ENCODE assay signal across 8 cellular contexts in the genomic region with DNA sequence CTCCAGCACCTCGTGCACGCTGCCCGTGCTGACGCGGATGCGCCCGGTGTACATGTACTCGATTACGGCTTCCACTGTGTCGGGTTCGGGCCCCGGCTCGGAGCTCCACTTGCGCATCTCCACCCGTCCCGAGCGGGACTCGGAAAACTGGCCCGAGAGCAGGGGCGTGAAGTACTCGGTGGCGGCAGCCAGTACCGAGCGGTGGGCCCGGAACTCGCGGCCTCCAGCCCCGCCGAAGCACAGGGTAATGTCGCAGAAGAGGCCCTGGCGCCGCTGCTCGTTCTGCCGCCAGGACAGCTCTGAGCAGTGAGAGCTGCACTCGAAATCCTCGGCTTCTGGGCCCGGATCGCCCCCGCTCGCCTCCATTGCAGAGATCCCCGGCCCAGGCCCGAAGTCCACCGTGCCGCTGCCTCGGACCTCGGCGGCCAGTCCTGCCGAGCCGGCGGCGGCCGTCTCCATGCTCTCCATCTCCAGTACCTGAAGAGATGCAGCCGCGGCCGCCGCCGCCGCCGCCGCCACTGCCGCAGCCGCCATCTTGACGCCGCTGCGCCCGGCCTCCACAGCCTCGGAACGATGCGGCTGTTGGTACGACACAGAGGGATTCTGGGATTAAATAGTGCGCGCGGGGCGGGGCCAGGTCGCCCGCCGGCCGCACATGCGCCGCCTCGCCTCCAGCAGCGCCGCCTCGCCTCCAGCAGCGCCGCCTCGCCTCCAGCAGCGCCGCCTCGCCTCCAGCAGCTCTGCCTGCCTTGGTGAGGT. TPM values are rescaled to one million over a fixed set of nuclear protein-coding genes. Genes with fewer than 3 reads are reported as not detected.
DNase-seq lines count a peak whose midpoint lies in the region; ATAC-seq and TF ChIP-seq lines count a peak whose summit lies in the region.

A gene with protein sequence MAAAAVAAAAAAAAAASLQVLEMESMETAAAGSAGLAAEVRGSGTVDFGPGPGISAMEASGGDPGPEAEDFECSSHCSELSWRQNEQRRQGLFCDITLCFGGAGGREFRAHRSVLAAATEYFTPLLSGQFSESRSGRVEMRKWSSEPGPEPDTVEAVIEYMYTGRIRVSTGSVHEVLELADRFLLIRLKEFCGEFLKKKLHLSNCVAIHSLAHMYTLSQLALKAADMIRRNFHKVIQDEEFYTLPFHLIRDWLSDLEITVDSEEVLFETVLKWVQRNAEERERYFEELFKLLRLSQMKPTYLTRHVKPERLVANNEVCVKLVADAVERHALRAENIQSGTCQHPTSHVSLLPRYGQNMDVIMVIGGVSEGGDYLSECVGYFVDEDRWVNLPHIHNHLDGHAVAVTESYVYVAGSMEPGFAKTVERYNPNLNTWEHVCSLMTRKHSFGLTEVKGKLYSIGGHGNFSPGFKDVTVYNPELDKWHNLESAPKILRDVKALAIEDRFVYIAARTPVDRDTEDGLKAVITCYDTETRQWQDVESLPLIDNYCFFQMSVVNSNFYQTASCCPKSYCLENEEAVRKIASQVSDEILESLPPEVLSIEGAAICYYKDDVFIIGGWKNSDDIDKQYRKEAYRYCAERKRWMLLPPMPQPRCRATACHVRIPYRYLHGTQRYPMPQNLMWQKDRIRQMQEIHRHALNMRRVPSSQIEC (minus strand): TSS at position 587 of the 759 bp plus-strand sequence. CDS start 53 bp downstream, at position 534.

- H3K27me3 Mint-ChIP-seq in WTC11 (ENCODE audit: low read depth), result no peaks in the 10 kb centered on the region

- peak within 1 kb of the TSS; percentile 84 for H3K27ac ChIP-seq in caudate nucleus (ENCODE audit: low read depth, low read length)

- TF ChIP-seq CTCF in AG04449 (IDR thresholded peaks at IDR 0.05; ENCODE audit: insufficient read depth, low read length, missing control alignments) (no peak), WTC11 (IDR thresholded peaks at IDR 0.05) (no peak)

- H3K4me3 Mint-ChIP-seq in WTC11, result no peak within 1 kb of the TSS; the same call in 1 of the 2 replicates

- H3K4me3 ChIP-seq in AG04449 (ENCODE audit: low read depth, low read length), result peak within 1 kb of the TSS; percentile 93

- DNase-seq in AG04449 (ENCODE audit: low read depth, low spot score), result peak; percentile 17
- peak; percentile 94 for DNase-seq in NCI-H2227 (lab: John Stamatoyannopoulos, UW; ENCODE audit: unreplicated experiment)
- DNase-seq in WTC11 (ENCODE audit: low spot score), result peak; percentile 91
- DNase-seq in caudate nucleus (lab: John Stamatoyannopoulos, UW), result peak in 60 of 61 donors; percentile 25 to 93 (median 82)
- DNase-seq in iris pigment epithelial cell (ENCODE audit: low read depth), result peak; percentile 91
- DNase-seq in stimulated activated CD4-positive, alpha-beta T cell treated with anti-CD3 and anti-CD28 coated beads, Interleukin-12 subunit alpha, Interleukin-12 subunit beta, amount 100 ng/mL, for 4 hours, result peak; percentile 85

- H3K9me3 Mint-ChIP-seq in WTC11, result no peaks in the 10 kb centered on the region

- peaks cover 33% of the 10 kb centered on the region for H3K36me3 Mint-ChIP-seq in WTC11

- peak; percentile 80 for ATAC-seq in GM18873 (IDR thresholded peaks at IDR 0.05; ENCODE audit: low FRiP score, unreplicated experiment)
- ATAC-seq in HG03135 (IDR thresholded peaks at IDR 0.05; ENCODE audit: unreplicated experiment), result peak; percentile 80
- ATAC-seq in WTC11, result peak; percentile 88

- CTCF ChIA-PET in AG04449 (lab: Yijun Ruan, JAX), result interaction anchor here (0.9 to 2.6 kb wide), 10 partner anchors 9 to 140 kb away, joined by 3 to 11 read pairs (median 4); a partner anchor contains a TSS
- CTCF ChIA-PET in WTC11 (lab: Charles Lee), result interaction anchor here (0.7 to 3.8 kb wide), 13 partner anchors 30 to 169 kb away, joined by 3 to 20 read pairs (median 4); a partner anchor contains a TSS

- H3K27ac Mint-ChIP-seq in WTC11, result peak within 1 kb of the TSS; percentile 97

- H3K4me1 Mint-ChIP-seq in WTC11, result peaks cover 23% of the 10 kb centered on the region

- POLR2A ChIA-PET in AG04449 (lab: Yijun Ruan, JAX) (interaction anchor here (0.6 to 1.9 kb wide), 12 partner anchors 9 to 175 kb away, joined by 3 to 9 read pairs (median 4); a partner anchor contains a TSS), WTC11 (lab: Charles Lee) (interaction anchor here (0.5 to 3.3 kb wide), 12 partner anchors 9 to 176 kb away, joined by 3 to 20 read pairs (median 4); a partner anchor contains a TSS)

TF ChIP-seq in WTC11, 78 proteins besides CTCF, POLR2A, EP300 and RAD21 (continues in another document):
- TF ChIP-seq MXD4 (CRISPR knock-in tag; IDR thresholded peaks at IDR 0.05; ENCODE audit: borderline replicate concordance) (no peak), ESRRA (CRISPR knock-in tag; IDR thresholded peaks at IDR 0.05; ENCODE audit: borderline replicate concordance) (no peak; the same call in 1 of the 2 replicates), ZNF423 (CRISPR knock-in tag; IDR thresholded peaks at IDR 0.05) (no peak), NR2C2 (CRISPR knock-in tag; IDR thresholded peaks at IDR 0.05) (no peak), FOXK1 (CRISPR knock-in tag; IDR thresholded peaks at IDR 0.05) (peak; percentile 64; the same call in 1 of the 2 replicates), ZNF219 (CRISPR knock-in tag; IDR thresholded peaks at IDR 0.05; ENCODE audit: borderline replicate concordance) (peak; percentile 53; the same call in 1 of the 2 replicates), ELF4 (CRISPR knock-in tag; IDR thresholded peaks at IDR 0.05; ENCODE audit: low read depth) (no peak), TEAD1 (CRISPR knock-in tag; IDR thresholded peaks at IDR 0.05) (peak; percentile 13; the same call in 1 of the 2 replicates), TP53 (CRISPR knock-in tag; IDR thresholded peaks at IDR 0.05) (no peak), TCF7 (CRISPR knock-in tag; IDR thresholded peaks at IDR 0.05; ENCODE audit: low read depth) (no peak), ZNF671 (CRISPR knock-in tag; IDR thresholded peaks at IDR 0.05) (no peak), NFATC4 (CRISPR knock-in tag; IDR thresholded peaks at IDR 0.05) (no peak)
- TF ChIP-seq, protein P1, sequence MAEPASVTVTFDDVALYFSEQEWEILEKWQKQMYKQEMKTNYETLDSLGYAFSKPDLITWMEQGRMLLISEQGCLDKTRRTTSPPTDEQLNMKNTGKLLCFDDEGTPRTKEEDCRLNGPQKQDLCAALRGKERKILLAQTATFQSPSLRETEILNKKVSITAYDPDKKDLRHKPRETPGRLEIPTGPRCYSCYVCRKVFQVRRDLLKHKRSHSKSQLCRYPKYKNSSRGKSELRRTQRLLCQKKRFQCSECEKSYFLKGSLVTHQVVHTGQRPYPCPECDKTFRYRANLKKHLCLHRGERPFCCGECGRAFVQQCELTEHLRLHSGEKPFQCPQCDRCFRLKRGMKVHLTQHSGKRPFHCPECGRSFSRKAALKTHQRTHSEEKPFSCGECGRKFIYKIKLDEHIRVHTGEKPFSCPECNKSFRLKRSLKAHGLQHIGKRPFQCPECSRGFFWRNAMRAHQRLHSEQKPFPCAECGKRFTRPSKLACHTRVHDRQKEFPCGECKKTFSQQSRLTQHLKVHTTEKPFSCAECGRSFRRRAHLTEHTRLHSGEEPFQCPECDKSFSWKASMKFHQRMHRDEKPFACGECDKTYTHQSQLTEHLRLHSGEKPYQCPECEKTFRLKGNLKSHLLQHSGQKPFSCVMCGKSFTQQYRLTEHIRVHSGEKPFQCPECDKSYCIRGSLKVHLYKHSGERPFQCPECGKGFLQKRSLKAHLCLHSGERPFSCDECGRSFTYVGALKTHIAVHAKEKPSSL (CRISPR knock-in tag; conservative IDR thresholded peaks at IDR 0.05), result no peak
- TF ChIP-seq, protein P2, sequence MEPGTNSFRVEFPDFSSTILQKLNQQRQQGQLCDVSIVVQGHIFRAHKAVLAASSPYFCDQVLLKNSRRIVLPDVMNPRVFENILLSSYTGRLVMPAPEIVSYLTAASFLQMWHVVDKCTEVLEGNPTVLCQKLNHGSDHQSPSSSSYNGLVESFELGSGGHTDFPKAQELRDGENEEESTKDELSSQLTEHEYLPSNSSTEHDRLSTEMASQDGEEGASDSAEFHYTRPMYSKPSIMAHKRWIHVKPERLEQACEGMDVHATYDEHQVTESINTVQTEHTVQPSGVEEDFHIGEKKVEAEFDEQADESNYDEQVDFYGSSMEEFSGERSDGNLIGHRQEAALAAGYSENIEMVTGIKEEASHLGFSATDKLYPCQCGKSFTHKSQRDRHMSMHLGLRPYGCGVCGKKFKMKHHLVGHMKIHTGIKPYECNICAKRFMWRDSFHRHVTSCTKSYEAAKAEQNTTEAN (CRISPR knock-in tag; IDR thresholded peaks at IDR 0.05), result peak; percentile 78
- TF ChIP-seq, protein P3, sequence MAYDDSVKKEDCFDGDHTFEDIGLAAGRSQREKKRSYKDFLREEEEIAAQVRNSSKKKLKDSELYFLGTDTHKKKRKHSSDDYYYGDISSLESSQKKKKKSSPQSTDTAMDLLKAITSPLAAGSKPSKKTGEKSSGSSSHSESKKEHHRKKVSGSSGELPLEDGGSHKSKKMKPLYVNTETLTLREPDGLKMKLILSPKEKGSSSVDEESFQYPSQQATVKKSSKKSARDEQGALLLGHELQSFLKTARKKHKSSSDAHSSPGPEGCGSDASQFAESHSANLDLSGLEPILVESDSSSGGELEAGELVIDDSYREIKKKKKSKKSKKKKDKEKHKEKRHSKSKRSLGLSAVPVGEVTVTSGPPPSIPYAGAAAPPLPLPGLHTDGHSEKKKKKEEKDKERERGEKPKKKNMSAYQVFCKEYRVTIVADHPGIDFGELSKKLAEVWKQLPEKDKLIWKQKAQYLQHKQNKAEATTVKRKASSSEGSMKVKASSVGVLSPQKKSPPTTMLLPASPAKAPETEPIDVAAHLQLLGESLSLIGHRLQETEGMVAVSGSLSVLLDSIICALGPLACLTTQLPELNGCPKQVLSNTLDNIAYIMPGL (CRISPR knock-in tag; IDR thresholded peaks at IDR 0.05), result peak; percentile 80; the same call in 1 of the 2 replicates
- TF ChIP-seq, protein P4, sequence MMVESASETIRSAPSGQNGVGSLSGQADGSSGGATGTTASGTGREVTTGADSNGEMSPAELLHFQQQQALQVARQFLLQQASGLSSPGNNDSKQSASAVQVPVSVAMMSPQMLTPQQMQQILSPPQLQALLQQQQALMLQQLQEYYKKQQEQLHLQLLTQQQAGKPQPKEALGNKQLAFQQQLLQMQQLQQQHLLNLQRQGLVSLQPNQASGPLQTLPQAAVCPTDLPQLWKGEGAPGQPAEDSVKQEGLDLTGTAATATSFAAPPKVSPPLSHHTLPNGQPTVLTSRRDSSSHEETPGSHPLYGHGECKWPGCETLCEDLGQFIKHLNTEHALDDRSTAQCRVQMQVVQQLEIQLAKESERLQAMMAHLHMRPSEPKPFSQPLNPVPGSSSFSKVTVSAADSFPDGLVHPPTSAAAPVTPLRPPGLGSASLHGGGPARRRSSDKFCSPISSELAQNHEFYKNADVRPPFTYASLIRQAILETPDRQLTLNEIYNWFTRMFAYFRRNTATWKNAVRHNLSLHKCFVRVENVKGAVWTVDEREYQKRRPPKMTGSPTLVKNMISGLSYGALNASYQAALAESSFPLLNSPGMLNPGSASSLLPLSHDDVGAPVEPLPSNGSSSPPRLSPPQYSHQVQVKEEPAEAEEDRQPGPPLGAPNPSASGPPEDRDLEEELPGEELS (CRISPR knock-in tag; IDR thresholded peaks at IDR 0.05), result no peak

RNA-seq across cellular contexts. Expression of the gene that starts here (rescaled TPM):
- 13.4 to 15.0 TPM (median 14.7 TPM) in 3 replicates for total RNA-seq in WTC11 (2021)

Comparison
In these comparisons a context has a peak if more than half of its experiments do, and no peak if none do; other contexts are left out.
1. Peak in every context shown above with its lines: DNase-seq, ATAC-seq, H3K4me3 ChIP-seq and H3K27ac ChIP-seq.
2. DNase-seq: peak in every context shown above with its lines; median percentile 94 in NCI-H2227; 91 in WTC11; 91 in iris pigment epithelial cell; 85 in stimulated activated CD4-positive, alpha-beta T cell treated with anti-CD3 and anti-CD28 coated beads, Interleukin-12 subunit alpha, Interleukin-12 subunit beta, amount 100 ng/mL, for 4 hours; 82 in caudate nucleus; 17 in AG04449.